1 cellular context compared by ENCODE assay signal in the genomic region with DNA sequence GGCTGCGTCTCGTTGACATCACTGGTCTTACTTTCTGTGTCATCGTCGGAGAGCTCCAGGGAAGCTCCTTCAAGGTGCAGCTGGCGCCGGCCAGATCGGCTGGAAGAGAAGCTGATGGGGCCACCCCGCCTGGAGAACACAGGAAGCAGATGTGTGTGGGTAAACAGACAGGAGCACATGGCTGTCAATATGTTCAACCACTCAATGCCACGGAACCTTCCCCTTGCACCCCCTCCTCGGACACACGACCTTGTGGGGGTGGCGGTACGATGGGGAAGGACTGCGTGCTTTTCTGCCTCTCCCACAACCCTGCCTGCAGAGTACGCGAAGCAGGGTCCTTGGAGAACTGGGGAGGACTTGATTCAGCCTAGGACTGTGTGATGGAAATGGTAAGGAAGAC.
TF ChIP-seq lines count a peak whose summit lies in the region.

No MANE protein-coding gene starts in this region.

TF ChIP-seq in K562, 482 proteins besides CTCF, POLR2A, EP300 and RAD21 (continued from another document):
- TF ChIP-seq ZNF655 (CRISPR knock-in tag; IDR thresholded peaks at IDR 0.05) (no peak), POLR2G (IDR thresholded peaks at IDR 0.05; ENCODE audit: low read depth, low read length) (peak; percentile 36; the same call in 1 of the 2 replicates)
TF ChIP-seq in K562: peak in this region for 1.
